Comparison of ENCODE assay signal across 1 cellular context in the genomic region with DNA sequence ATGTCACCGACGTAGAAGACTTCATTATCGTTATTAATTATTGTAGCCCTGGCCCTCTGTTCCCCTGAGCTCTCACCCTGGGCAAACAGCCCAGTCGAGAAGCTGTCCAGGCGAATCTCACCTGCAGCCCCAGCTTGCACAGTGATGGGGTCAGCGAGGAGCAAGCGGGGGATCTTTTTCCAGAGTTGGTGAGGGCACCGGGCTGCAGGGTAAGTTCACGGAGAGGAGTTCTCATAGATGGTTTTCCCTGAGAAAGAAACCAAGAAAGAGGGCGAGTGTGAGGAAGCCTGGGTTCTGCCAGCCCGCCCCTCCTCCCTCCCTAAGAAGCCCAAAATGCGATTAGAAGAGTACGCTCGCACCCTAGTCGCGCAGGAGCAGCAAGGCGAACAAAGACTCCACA.
TF ChIP-seq lines count a peak whose summit lies in the region.

No MANE protein-coding gene starts in this region.

TF ChIP-seq in GM12878, 131 proteins besides CTCF, POLR2A, EP300 and RAD21:
- TF ChIP-seq IKZF1 (conservative IDR thresholded peaks at IDR 0.05) (no peak), TARDBP (IDR thresholded peaks at IDR 0.05; ENCODE audit: borderline replicate concordance) (no peak), CHD1 (IDR thresholded peaks at IDR 0.05; ENCODE audit: low read depth, low read length) (no peak), SREBF2 (IDR thresholded peaks at IDR 0.05; ENCODE audit: low read length) (no peak), RCOR1 (conservative IDR thresholded peaks at IDR 0.05; ENCODE audit: low read depth, low read length) (no peak), ZNF622 (IDR thresholded peaks at IDR 0.05) (no peak)
- TF ChIP-seq, protein P1, sequence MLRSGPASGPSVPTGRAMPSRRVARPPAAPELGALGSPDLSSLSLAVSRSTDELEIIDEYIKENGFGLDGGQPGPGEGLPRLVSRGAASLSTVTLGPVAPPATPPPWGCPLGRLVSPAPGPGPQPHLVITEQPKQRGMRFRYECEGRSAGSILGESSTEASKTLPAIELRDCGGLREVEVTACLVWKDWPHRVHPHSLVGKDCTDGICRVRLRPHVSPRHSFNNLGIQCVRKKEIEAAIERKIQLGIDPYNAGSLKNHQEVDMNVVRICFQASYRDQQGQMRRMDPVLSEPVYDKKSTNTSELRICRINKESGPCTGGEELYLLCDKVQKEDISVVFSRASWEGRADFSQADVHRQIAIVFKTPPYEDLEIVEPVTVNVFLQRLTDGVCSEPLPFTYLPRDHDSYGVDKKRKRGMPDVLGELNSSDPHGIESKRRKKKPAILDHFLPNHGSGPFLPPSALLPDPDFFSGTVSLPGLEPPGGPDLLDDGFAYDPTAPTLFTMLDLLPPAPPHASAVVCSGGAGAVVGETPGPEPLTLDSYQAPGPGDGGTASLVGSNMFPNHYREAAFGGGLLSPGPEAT (IDR thresholded peaks at IDR 0.05; ENCODE audit: low read depth), result no peak
- TF ChIP-seq, protein P2, sequence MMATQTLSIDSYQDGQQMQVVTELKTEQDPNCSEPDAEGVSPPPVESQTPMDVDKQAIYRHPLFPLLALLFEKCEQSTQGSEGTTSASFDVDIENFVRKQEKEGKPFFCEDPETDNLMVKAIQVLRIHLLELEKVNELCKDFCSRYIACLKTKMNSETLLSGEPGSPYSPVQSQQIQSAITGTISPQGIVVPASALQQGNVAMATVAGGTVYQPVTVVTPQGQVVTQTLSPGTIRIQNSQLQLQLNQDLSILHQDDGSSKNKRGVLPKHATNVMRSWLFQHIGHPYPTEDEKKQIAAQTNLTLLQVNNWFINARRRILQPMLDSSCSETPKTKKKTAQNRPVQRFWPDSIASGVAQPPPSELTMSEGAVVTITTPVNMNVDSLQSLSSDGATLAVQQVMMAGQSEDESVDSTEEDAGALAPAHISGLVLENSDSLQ (IDR thresholded peaks at IDR 0.05), result no peak
- TF ChIP-seq, protein P3, sequence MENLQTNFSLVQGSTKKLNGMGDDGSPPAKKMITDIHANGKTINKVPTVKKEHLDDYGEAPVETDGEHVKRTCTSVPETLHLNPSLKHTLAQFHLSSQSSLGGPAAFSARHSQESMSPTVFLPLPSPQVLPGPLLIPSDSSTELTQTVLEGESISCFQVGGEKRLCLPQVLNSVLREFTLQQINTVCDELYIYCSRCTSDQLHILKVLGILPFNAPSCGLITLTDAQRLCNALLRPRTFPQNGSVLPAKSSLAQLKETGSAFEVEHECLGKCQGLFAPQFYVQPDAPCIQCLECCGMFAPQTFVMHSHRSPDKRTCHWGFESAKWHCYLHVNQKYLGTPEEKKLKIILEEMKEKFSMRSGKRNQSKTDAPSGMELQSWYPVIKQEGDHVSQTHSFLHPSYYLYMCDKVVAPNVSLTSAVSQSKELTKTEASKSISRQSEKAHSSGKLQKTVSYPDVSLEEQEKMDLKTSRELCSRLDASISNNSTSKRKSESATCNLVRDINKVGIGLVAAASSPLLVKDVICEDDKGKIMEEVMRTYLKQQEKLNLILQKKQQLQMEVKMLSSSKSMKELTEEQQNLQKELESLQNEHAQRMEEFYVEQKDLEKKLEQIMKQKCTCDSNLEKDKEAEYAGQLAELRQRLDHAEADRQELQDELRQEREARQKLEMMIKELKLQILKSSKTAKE (IDR thresholded peaks at IDR 0.05; ENCODE audit: low read depth, poor library complexity, severe bottlenecking), result no peak
- TF ChIP-seq, protein P4, sequence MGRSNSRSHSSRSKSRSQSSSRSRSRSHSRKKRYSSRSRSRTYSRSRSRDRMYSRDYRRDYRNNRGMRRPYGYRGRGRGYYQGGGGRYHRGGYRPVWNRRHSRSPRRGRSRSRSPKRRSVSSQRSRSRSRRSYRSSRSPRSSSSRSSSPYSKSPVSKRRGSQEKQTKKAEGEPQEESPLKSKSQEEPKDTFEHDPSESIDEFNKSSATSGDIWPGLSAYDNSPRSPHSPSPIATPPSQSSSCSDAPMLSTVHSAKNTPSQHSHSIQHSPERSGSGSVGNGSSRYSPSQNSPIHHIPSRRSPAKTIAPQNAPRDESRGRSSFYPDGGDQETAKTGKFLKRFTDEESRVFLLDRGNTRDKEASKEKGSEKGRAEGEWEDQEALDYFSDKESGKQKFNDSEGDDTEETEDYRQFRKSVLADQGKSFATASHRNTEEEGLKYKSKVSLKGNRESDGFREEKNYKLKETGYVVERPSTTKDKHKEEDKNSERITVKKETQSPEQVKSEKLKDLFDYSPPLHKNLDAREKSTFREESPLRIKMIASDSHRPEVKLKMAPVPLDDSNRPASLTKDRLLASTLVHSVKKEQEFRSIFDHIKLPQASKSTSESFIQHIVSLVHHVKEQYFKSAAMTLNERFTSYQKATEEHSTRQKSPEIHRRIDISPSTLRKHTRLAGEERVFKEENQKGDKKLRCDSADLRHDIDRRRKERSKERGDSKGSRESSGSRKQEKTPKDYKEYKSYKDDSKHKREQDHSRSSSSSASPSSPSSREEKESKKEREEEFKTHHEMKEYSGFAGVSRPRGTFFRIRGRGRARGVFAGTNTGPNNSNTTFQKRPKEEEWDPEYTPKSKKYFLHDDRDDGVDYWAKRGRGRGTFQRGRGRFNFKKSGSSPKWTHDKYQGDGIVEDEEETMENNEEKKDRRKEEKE (IDR thresholded peaks at IDR 0.05), result no peak
